In the genomic region with DNA sequence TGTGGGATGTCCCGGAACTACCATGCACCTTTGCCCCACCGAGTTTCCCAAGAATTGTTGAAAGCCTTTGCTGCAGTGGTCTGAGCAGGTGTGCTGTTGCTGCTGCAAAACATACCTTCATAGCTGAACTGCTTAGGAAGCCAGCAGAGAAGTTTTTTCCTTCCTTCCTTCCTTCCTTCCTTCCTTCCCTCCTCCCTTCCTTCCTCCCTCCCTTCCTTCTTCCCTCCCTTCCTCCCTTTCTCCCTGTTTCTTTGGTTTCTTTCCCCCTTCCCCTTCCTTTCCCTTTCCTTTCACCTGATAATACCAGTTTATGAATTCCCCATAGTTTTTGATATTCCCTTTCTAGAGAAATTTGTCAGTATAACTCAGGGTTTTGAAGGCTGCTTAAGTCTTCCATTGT, we compare ENCODE assay signal across 1 cellular context.
TF ChIP-seq lines count a peak whose summit lies in the region.

No MANE protein-coding gene starts in this region.

TF ChIP-seq in HepG2, 621 proteins besides CTCF, POLR2A, EP300 and RAD21:
- TF ChIP-seq ZNF317 (CRISPR knock-in tag; IDR thresholded peaks at IDR 0.05) = no peak
- TF ChIP-seq, protein P1, sequence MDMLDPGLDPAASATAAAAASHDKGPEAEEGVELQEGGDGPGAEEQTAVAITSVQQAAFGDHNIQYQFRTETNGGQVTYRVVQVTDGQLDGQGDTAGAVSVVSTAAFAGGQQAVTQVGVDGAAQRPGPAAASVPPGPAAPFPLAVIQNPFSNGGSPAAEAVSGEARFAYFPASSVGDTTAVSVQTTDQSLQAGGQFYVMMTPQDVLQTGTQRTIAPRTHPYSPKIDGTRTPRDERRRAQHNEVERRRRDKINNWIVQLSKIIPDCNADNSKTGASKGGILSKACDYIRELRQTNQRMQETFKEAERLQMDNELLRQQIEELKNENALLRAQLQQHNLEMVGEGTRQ (IDR thresholded peaks at IDR 0.05; ENCODE audit: low read depth, low read length) = no peak
- TF ChIP-seq, protein P1 (CRISPR knock-in tag; IDR thresholded peaks at IDR 0.05; ENCODE audit: borderline replicate concordance) = no peak
- TF ChIP-seq ZNF557 (CRISPR knock-in tag; IDR thresholded peaks at IDR 0.05) = no peak
- no peak for TF ChIP-seq NFE2L1 (CRISPR knock-in tag; IDR thresholded peaks at IDR 0.05; ENCODE audit: borderline replicate concordance)
- no peak for TF ChIP-seq ZNF547 (CRISPR knock-in tag; IDR thresholded peaks at IDR 0.05)
- peak; percentile 70 for TF ChIP-seq HNRNPK (IDR thresholded peaks at IDR 0.05; ENCODE audit: low read depth, low read length, poor library complexity, severe bottlenecking)
